Comparison of ENCODE assay signal across 16 cellular contexts in genomic region chr11:75453916-75454655, GRCh38. TPM values are rescaled to one million over a fixed set of nuclear protein-coding genes. Genes with fewer than 3 reads are reported as not detected.
A peak's percentile ranks its signal among the peaks of the same experiment; 100 is the strongest.
DNase-seq lines count a peak whose midpoint lies in the region; ATAC-seq and TF ChIP-seq lines count a peak whose summit lies in the region.
"Had no signal": no experiment of that assay in that cellular context is flagged by ENCODE, and none has a peak within 500 bp of the region (broad histone marks: within the 10 kb centered on the region; RNA-seq: fewer than 3 reads in every experiment).

No MANE protein-coding gene starts in this region.

- TF ChIP-seq CTCF in AG10803 (conservative IDR thresholded peaks at IDR 0.05; ENCODE audit: low read length) (no peak), choroid plexus epithelial cell (conservative IDR thresholded peaks at IDR 0.05; ENCODE audit: low read depth, low read length) (no peak)

- DNase-seq in AG10803 (ENCODE audit: low read depth), result peak; percentile 97
- DNase-seq in M059J (ENCODE audit: low read depth), result peak; percentile 49
- peak; percentile 62 for DNase-seq in choroid plexus epithelial cell (ENCODE audit: low read depth)
- DNase-seq in renal cortical epithelial cell (ENCODE audit: low read depth), result peak; percentile 26
- DNase-seq in AML-193 (lab: John Stamatoyannopoulos, UW), result no peak
- no peak for DNase-seq in activated CD8-positive, alpha-beta memory T cell treated with anti-CD3 and anti-CD28 coated beads, Interleukin-2, amount 50 U/mL, for 4 hours
- DNase-seq in SW 1271 (lab: John Stamatoyannopoulos, UW), result no peak
- DNase-seq: activated CD8-positive, alpha-beta T cell treated with anti-CD3 and anti-CD28 coated beads, Interleukin-2, amount 10 ng/mL, durations not matched to agents 7 days and 5 days; activated effector memory CD4-positive, alpha-beta T cell treated with Interleukin-2 at 50 U/mL for 16 hours; effector CD8-positive, alpha-beta T cell; midbrain; NCI-H1048; NCI-H2171; nucleus accumbens had no signal

- no peak for ATAC-seq in HG02970 (IDR thresholded peaks at IDR 0.05; ENCODE audit: low FRiP score, unreplicated experiment)
- ATAC-seq: activated CD8-positive, alpha-beta T cell treated with anti-CD3 and anti-CD28 coated beads, Interleukin-2, amount 10 ng/mL, durations not matched to agents 7 days and 5 days; HCT116 had no signal

- H3K4me3 ChIP-seq in AG10803 (ENCODE audit: low read length), result no peak overlapping the region
- no peak overlapping the region for H3K4me3 ChIP-seq in choroid plexus epithelial cell (ENCODE audit: low read depth, low read length)

RNA-seq across cellular contexts. Expression of gene KLHL35, which starts 21.1 kb away (rescaled TPM):
- total RNA-seq in M059J (2014; rRNA removed; shearing (Covaris generic)), result 1.7 and 7.2 TPM in 2 replicates
- 0.70 and 3.1 TPM in 2 replicates for total RNA-seq in renal cortical epithelial cell

RNA-seq across cellular contexts. Expression of gene RPS3, which starts 54.8 kb away (rescaled TPM):
- 795 and 1,166 TPM in 2 replicates for total RNA-seq in M059J (2014; rRNA removed; shearing (Covaris generic))
- 1,041 and 1,094 TPM in 2 replicates for total RNA-seq in renal cortical epithelial cell

Comparison
In these comparisons a context has a peak if more than half of its experiments do, and no peak if none do; other contexts are left out.
1. DNase-seq: peak in AG10803 (single experiment), M059J (single experiment), choroid plexus epithelial cell (single experiment) and renal cortical epithelial cell (single experiment); none in AML-193 (0 of 2), activated CD8-positive, alpha-beta memory T cell treated with anti-CD3 and anti-CD28 coated beads, Interleukin-2, amount 50 U/mL, for 4 hours (single experiment) and SW 1271 (0 of 2).